Comparison of ENCODE assay signal across 1 cellular context in the genomic region with DNA sequence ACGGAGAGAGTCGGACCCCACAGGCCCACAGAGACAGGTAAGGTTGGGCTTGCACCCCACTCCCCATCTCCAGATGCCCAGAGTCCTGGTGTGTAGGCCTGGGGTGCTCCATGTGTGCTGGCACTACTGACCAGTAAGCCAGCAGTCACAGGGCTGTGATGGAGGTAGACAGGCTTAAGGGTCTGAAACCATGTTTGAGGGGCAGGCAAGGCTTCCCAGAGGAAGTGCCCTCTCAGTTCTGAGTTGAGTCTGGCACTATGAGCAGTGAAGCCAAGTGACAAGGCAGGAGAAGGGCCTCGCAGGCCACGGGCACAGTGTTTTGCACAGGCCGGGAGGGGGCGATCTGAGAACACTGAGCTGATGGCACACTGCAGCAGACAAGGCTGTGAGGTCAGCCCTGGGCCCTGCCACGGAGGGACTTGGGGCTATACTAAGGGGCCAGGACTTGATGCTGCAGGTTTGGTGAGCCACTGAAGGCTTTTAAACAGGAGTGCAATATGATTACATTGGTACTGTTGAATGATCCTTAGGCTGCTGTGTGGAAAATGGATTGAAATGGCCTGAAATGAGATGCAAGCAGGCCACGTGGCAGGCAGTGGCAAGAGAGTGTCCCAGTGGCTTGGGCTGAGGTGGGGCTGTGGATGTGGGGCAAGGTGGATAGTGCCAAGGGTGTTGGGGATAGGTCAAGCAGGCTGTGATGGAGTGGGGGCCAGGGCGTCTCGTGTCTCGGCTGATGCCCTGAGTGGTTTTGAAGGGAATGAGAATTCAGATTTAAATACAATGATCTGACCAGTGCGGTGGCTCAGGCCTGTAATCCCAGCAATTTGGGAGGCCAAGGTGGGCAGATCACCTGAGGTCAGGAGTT.
TF ChIP-seq lines count a peak whose summit lies in the region.

No MANE protein-coding gene starts in this region.

TF ChIP-seq in GM12878, 131 proteins besides CTCF, POLR2A, EP300 and RAD21:
- no peak for TF ChIP-seq PAX8 (IDR thresholded peaks at IDR 0.05)
- TF ChIP-seq, protein P1, sequence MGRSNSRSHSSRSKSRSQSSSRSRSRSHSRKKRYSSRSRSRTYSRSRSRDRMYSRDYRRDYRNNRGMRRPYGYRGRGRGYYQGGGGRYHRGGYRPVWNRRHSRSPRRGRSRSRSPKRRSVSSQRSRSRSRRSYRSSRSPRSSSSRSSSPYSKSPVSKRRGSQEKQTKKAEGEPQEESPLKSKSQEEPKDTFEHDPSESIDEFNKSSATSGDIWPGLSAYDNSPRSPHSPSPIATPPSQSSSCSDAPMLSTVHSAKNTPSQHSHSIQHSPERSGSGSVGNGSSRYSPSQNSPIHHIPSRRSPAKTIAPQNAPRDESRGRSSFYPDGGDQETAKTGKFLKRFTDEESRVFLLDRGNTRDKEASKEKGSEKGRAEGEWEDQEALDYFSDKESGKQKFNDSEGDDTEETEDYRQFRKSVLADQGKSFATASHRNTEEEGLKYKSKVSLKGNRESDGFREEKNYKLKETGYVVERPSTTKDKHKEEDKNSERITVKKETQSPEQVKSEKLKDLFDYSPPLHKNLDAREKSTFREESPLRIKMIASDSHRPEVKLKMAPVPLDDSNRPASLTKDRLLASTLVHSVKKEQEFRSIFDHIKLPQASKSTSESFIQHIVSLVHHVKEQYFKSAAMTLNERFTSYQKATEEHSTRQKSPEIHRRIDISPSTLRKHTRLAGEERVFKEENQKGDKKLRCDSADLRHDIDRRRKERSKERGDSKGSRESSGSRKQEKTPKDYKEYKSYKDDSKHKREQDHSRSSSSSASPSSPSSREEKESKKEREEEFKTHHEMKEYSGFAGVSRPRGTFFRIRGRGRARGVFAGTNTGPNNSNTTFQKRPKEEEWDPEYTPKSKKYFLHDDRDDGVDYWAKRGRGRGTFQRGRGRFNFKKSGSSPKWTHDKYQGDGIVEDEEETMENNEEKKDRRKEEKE (IDR thresholded peaks at IDR 0.05) = no peak
- TF ChIP-seq BHLHE40 (IDR thresholded peaks at IDR 0.05; ENCODE audit: borderline replicate concordance in 1 of 2, low read depth in 2 of 2, low read length in 1 of 2) = peak; percentile 24 to 60; a peak in 2 of 4 replicates
- TF ChIP-seq YY1 (IDR thresholded peaks at IDR 0.05; ENCODE audit: low read depth, low read length) = peak; percentile 70
- TF ChIP-seq, protein P2, sequence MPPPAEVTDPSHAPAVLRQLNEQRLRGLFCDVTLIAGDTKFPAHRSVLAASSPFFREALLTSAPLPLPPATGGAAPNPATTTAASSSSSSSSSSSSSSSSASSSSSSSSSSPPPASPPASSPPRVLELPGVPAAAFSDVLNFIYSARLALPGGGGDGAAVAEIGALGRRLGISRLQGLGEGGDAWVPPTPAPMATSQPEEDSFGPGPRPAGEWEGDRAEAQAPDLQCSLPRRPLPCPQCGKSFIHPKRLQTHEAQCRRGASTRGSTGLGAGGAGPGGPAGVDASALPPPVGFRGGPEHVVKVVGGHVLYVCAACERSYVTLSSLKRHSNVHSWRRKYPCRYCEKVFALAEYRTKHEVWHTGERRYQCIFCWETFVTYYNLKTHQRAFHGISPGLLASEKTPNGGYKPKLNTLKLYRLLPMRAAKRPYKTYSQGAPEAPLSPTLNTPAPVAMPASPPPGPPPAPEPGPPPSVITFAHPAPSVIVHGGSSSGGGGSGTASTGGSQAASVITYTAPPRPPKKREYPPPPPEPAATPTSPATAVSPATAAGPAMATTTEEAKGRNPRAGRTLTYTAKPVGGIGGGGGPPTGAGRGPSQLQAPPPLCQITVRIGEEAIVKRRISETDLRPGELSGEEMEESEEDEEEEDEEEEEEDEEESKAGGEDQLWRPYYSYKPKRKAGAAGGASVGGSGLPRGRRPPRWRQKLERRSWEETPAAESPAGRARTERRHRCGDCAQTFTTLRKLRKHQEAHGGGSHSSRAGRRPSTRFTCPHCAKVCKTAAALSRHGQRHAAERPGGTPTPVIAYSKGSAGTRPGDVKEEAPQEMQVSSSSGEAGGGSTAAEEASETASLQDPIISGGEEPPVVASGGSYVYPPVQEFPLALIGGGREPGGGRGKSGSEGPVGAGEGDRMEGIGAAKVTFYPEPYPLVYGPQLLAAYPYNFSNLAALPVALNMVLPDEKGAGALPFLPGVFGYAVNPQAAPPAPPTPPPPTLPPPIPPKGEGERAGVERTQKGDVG (CRISPR knock-in tag; IDR thresholded peaks at IDR 0.05) = no peak
- peak; percentile 70 for TF ChIP-seq NR2F1 (conservative IDR thresholded peaks at IDR 0.05)
- TF ChIP-seq, protein P3, sequence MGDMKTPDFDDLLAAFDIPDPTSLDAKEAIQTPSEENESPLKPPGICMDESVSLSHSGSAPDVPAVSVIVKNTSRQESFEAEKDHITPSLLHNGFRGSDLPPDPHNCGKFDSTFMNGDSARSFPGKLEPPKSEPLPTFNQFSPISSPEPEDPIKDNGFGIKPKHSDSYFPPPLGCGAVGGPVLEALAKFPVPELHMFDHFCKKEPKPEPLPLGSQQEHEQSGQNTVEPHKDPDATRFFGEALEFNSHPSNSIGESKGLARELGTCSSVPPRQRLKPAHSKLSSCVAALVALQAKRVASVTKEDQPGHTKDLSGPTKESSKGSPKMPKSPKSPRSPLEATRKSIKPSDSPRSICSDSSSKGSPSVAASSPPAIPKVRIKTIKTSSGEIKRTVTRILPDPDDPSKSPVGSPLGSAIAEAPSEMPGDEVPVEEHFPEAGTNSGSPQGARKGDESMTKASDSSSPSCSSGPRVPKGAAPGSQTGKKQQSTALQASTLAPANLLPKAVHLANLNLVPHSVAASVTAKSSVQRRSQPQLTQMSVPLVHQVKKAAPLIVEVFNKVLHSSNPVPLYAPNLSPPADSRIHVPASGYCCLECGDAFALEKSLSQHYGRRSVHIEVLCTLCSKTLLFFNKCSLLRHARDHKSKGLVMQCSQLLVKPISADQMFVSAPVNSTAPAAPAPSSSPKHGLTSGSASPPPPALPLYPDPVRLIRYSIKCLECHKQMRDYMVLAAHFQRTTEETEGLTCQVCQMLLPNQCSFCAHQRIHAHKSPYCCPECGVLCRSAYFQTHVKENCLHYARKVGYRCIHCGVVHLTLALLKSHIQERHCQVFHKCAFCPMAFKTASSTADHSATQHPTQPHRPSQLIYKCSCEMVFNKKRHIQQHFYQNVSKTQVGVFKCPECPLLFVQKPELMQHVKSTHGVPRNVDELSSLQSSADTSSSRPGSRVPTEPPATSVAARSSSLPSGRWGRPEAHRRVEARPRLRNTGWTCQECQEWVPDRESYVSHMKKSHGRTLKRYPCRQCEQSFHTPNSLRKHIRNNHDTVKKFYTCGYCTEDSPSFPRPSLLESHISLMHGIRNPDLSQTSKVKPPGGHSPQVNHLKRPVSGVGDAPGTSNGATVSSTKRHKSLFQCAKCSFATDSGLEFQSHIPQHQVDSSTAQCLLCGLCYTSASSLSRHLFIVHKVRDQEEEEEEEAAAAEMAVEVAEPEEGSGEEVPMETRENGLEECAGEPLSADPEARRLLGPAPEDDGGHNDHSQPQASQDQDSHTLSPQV (IDR thresholded peaks at IDR 0.05) = peak; percentile 56; the same call in 1 of the 2 replicates
- TF ChIP-seq SMC3 (IDR thresholded peaks at IDR 0.05; ENCODE audit: borderline replicate concordance, low read length) = peak; percentile 97
- 0 out of 2 replicates have a peak, but pooled peaks have one; percentile 10 for TF ChIP-seq IKZF1 (conservative IDR thresholded peaks at IDR 0.05)
- TF ChIP-seq PAX5 (IDR thresholded peaks at IDR 0.05; ENCODE audit: borderline replicate concordance, low read depth, low read length) = 0 out of 2 replicates have a peak, but pooled peaks have one; percentile 11
- 0 out of 2 replicates have a peak, but pooled peaks have one; percentile 25 for TF ChIP-seq NBN (IDR thresholded peaks at IDR 0.05)
- peak; percentile 35; the same call in 1 of the 2 replicates for TF ChIP-seq RB1 (IDR thresholded peaks at IDR 0.05; ENCODE audit: borderline replicate concordance)
- TF ChIP-seq KLF5 (IDR thresholded peaks at IDR 0.05; ENCODE audit: partially characterized antibody) = peak; percentile 21
- peak; percentile 53; the same call in 1 of the 2 replicates for TF ChIP-seq LARP7 (IDR thresholded peaks at IDR 0.05)
